Comparison of ENCODE assay signal across 21 cellular contexts in the genomic region with DNA sequence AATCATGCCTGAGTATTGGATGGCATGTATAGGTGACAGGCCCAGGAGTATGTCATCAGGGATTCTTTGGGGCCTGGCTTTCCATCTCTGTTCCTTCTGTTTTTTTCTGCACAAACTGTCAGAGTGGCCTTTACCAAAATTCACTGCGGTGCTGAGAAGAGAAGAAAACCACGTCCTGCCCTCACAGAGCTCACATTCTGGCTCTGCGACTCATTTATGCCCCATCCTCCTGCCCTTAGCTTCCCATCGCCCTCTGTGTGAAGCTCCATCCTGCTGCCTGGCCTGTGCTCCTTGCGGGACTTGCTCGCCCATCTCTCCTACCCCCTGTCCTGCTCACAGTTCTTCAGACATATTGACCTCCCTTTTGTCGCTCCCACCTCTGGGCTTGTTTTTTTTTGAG.
DNase-seq lines count a peak whose midpoint lies in the region; ATAC-seq and TF ChIP-seq lines count a peak whose summit lies in the region.
"Had no signal": no experiment of that assay in that cellular context is flagged by ENCODE, and none has a peak within 500 bp of the region (broad histone marks: within the 10 kb centered on the region; RNA-seq: fewer than 3 reads in every experiment).

No MANE protein-coding gene starts in this region.

- TF ChIP-seq CTCF in hepatocyte (IDR thresholded peaks at IDR 0.05; ENCODE audit: poor library complexity) = no peak
- TF ChIP-seq CTCF in progenitor cell of endocrine pancreas (IDR thresholded peaks at IDR 0.05; ENCODE audit: unreplicated experiment) = no peak
- TF ChIP-seq CTCF in natural killer cell (IDR thresholded peaks at IDR 0.05) = no peak

- no peak overlapping the region for H3K4me3 ChIP-seq in hepatocyte
- H3K4me3 ChIP-seq: GM23338, MG63, SK-N-MC had no signal

- H3K4me1 ChIP-seq in hepatocyte (ENCODE audit: insufficient read depth) = peaks cover 29% of the 10 kb centered on the region

- intact Hi-C loops in natural killer cell (cut with micrococcal nuclease) = no loop called here

- H3K9me3 Mint-ChIP-seq in progenitor cell of endocrine pancreas (ENCODE audit: low read depth) (no peaks in the 10 kb centered on the region), natural killer cell (no peaks in the 10 kb centered on the region)
- H3K9me3 Mint-ChIP-seq: GM23338 had no signal

- H3K36me3 ChIP-seq in hepatocyte (replicated peaks; ENCODE audit: insufficient read depth, low read depth) = no peaks in the 10 kb centered on the region
- H3K36me3 ChIP-seq: MG63 had no signal

- no peak overlapping the region for H2AFZ ChIP-seq in hepatocyte
- H2AFZ ChIP-seq: GM23338 had no signal

- peaks cover 43% of the 10 kb centered on the region for H3K27me3 Mint-ChIP-seq in T-helper 17 cell
- H3K27me3 Mint-ChIP-seq in progenitor cell of endocrine pancreas = no peaks in the 10 kb centered on the region
- peaks cover 8 to 15% of the 10 kb centered on the region in 2 donors for H3K27me3 Mint-ChIP-seq in natural killer cell (ENCODE audit: low read depth in 2 of 2)

- no peaks in the 10 kb centered on the region for H4K20me1 ChIP-seq in hepatocyte (ENCODE audit: insufficient read depth, poor library complexity, severe bottlenecking)

- H3K4me1 Mint-ChIP-seq in T-helper 17 cell (peaks cover 4% of the 10 kb centered on the region), progenitor cell of endocrine pancreas (ENCODE audit: low read depth) (peaks cover 24% of the 10 kb centered on the region), natural killer cell (no peaks in the 10 kb centered on the region)
- H3K4me1 Mint-ChIP-seq: B cell; CD4-positive, CD25-positive, alpha-beta regulatory T cell had no signal

- no peaks in the 10 kb centered on the region for H3K27me3 ChIP-seq in hepatocyte
- H3K27me3 ChIP-seq: MG63 had no signal

- H3K9me2 ChIP-seq in hepatocyte (replicated peaks; ENCODE audit: insufficient read depth) = no peaks in the 10 kb centered on the region

- peak overlapping the region; percentile 47 for H3K4me2 ChIP-seq in hepatocyte
- H3K4me2 ChIP-seq: GM23338 had no signal

- H3K36me3 Mint-ChIP-seq in T-helper 17 cell (ENCODE audit: low read depth) (peaks cover 4% of the 10 kb centered on the region), progenitor cell of endocrine pancreas (ENCODE audit: insufficient read depth) (peaks cover 37% of the 10 kb centered on the region), natural killer cell (no peaks in the 10 kb centered on the region)
- H3K36me3 Mint-ChIP-seq: CD4-positive, CD25-positive, alpha-beta regulatory T cell had no signal

- peak; percentile 14 for DNase-seq in AG20443 (ENCODE audit: low spot score)
- no peak for DNase-seq in T-helper 17 cell
- no peak for DNase-seq in hepatocyte (ENCODE audit: low spot score)
- DNase-seq in progenitor cell of endocrine pancreas (ENCODE audit: low spot score, unreplicated experiment) = no peak
- DNase-seq in natural killer cell = no peak
- DNase-seq: Calu3; CD4-positive, CD25-positive, alpha-beta regulatory T cell; DMS79 treated with DMSO at 0.1 percent for 48 hours; GDM1; Karpas-422; NCI-H1092 treated with DMSO at 0.1 percent for 48 hours; NCI-H2227 treated with DMSO at 0.1 percent for 48 hours; NCI-H524 treated with DMSO at 0.1 percent for 48 hours had no signal

- H3K27ac Mint-ChIP-seq in T-helper 17 cell (peak overlapping the region; percentile 63), progenitor cell of endocrine pancreas (peak overlapping the region; percentile 23), natural killer cell (no peak overlapping the region)
- H3K27ac Mint-ChIP-seq: B cell; CD4-positive, CD25-positive, alpha-beta regulatory T cell; GM23338 had no signal

- ATAC-seq in T-helper 17 cell (no peak), HG03521 (IDR thresholded peaks at IDR 0.05; ENCODE audit: unreplicated experiment) (no peak), natural killer cell (no peak), GM21717 (IDR thresholded peaks at IDR 0.05; ENCODE audit: unreplicated experiment) (no peak)
- ATAC-seq: GM23338, HepG2, Panc1 had no signal

- no peaks in the 10 kb centered on the region for H3K9me3 ChIP-seq in T-helper 17 cell (ENCODE audit: control insufficient read depth, low read length, poor library complexity, severe bottlenecking)
- no peaks in the 10 kb centered on the region for H3K9me3 ChIP-seq in hepatocyte (ENCODE audit: low read depth)
- H3K9me3 ChIP-seq: MG63 had no signal

- 93% methylated on average over 7 of the region's 7 CpGs for WGBS in hepatocyte (ENCODE audit: low lambda C conversion rate, missing lambda C conversion rate)

- no peaks in the 10 kb centered on the region for H3K79me2 ChIP-seq in hepatocyte

- H3K4me3 Mint-ChIP-seq in T-helper 17 cell (no peak overlapping the region), progenitor cell of endocrine pancreas (ENCODE audit: low read depth) (no peak overlapping the region), natural killer cell (no peak overlapping the region)
- H3K4me3 Mint-ChIP-seq: B cell, GM23338 had no signal

- H3K27ac ChIP-seq in hepatocyte = peak overlapping the region; percentile 84
- H3K27ac ChIP-seq: SK-N-MC had no signal

Comparison
In these comparisons a context has a peak if more than half of its experiments do, and no peak if none do; other contexts are left out.
1. H3K27ac Mint-ChIP-seq: peak in T-helper 17 cell (single experiment) and progenitor cell of endocrine pancreas (single experiment); none in natural killer cell (0 of 2).